In the genomic region with DNA sequence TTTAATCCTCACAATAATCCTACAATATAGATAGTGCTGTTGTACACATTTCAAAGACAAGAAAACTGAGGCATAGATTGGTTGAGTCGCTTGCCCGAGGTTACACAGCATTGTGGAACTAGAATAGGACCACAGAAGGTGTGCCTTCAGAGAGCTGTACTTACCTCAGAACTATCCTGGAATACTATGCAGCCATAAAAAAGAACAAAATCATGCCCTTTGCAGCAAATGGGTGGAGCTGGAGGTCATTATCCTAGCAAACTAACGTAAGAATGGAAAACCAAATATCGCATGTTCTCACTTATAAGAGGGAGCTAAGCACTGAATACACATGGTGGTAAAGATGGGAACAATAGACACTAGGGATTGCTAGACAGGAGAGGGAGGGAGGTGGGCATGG, we compare ENCODE assay signal across 25 cellular contexts.
"Had no signal": no experiment of that assay in that cellular context is flagged by ENCODE, and none has a peak within 500 bp of the region (broad histone marks: within the 10 kb centered on the region; RNA-seq: fewer than 3 reads in every experiment).

No MANE protein-coding gene starts in this region.

- DNase-seq: colonic mucosa; effector CD8-positive, alpha-beta T cell; foreskin keratinocyte; glutamatergic neuron; naive thymus-derived CD8-positive, alpha-beta T cell; nephron progenitor cell; occipital lobe; ovary; posterior cingulate gyrus; psoas muscle; stimulated activated CD4-positive, alpha-beta T cell treated with anti-CD3 and anti-CD28 coated beads, Interleukin-2, amount 100 ng/mL, for 24 hours; stimulated activated CD4-positive, alpha-beta T cell treated with anti-CD3 and anti-CD28 coated beads, Interleukin-4, amount 100 ng/mL, for 24 hours; stimulated activated naive CD4-positive, alpha-beta T cell treated with Interleukin-2 at 50 U/mL for 16 hours; stomach; testis; tibial artery had no signal

- H3K4me1 ChIP-seq: colonic mucosa, foreskin keratinocyte had no signal

- FAIRE-seq: keratinocyte had no signal

- H3K9me3 Mint-ChIP-seq: central memory CD8-positive, alpha-beta T cell; dendritic cell treated with granulocyte-macrophage colony-stimulating factor and Interleukin-4, amounts not matched to agents 40 ng/mL and 50 ng/mL, for 4 days; endodermal cell; naive thymus-derived CD8-positive, alpha-beta T cell; nephron progenitor cell; stimulated activated effector memory CD8-positive, alpha-beta T cell treated with anti-CD3 and anti-CD28 coated beads, Interleukin-12 subunit alpha, Interleukin-12 subunit beta, amount 100 ng/mL, for 72 hours; type B pancreatic cell had no signal

- H3K36me3 Mint-ChIP-seq: naive thymus-derived CD8-positive, alpha-beta T cell; stimulated activated effector memory CD8-positive, alpha-beta T cell treated with anti-CD3 and anti-CD28 coated beads, Interleukin-12 subunit alpha, Interleukin-12 subunit beta, amount 100 ng/mL, for 72 hours; type B pancreatic cell had no signal

- H3K27ac ChIP-seq: colonic mucosa, epithelial cell of prostate, foreskin keratinocyte, ovary, psoas muscle, testis had no signal

- H3K27me3 Mint-ChIP-seq: dendritic cell treated with granulocyte-macrophage colony-stimulating factor and Interleukin-4, amounts not matched to agents 40 ng/mL and 50 ng/mL, for 4 days; type B pancreatic cell had no signal

- H3K4me3 Mint-ChIP-seq: central memory CD8-positive, alpha-beta T cell; dendritic cell treated with granulocyte-macrophage colony-stimulating factor and Interleukin-4, amounts not matched to agents 40 ng/mL and 50 ng/mL, for 4 days; endodermal cell; naive thymus-derived CD8-positive, alpha-beta T cell; nephron progenitor cell; stimulated activated effector memory CD8-positive, alpha-beta T cell treated with anti-CD3 and anti-CD28 coated beads, Interleukin-12 subunit alpha, Interleukin-12 subunit beta, amount 100 ng/mL, for 72 hours; type B pancreatic cell had no signal

- H3K36me3 ChIP-seq: colonic mucosa, ovary, stomach, tibial artery had no signal

- H3K27ac Mint-ChIP-seq: dendritic cell treated with granulocyte-macrophage colony-stimulating factor and Interleukin-4, amounts not matched to agents 40 ng/mL and 50 ng/mL, for 4 days; endodermal cell; stimulated activated effector memory CD8-positive, alpha-beta T cell treated with anti-CD3 and anti-CD28 coated beads, Interleukin-12 subunit alpha, Interleukin-12 subunit beta, amount 100 ng/mL, for 72 hours had no signal

- H3K4me3 ChIP-seq: colonic mucosa, ovary, psoas muscle, stomach, testis, tibial artery had no signal

- ATAC-seq: esophagus mucosa; foreskin keratinocyte; naive thymus-derived CD8-positive, alpha-beta T cell; psoas muscle; sciatic nerve; stimulated activated effector memory CD8-positive, alpha-beta T cell treated with anti-CD3 and anti-CD28 coated beads, Interleukin-12 subunit alpha, Interleukin-12 subunit beta, amount 100 ng/mL, for 72 hours had no signal

- H3K9me3 ChIP-seq: colonic mucosa, ovary, psoas muscle, stomach, testis, tibial artery had no signal

- H3K4me1 Mint-ChIP-seq: central memory CD8-positive, alpha-beta T cell; endodermal cell; stimulated activated effector memory CD8-positive, alpha-beta T cell treated with anti-CD3 and anti-CD28 coated beads, Interleukin-12 subunit alpha, Interleukin-12 subunit beta, amount 100 ng/mL, for 72 hours had no signal

- H3K27me3 ChIP-seq: colonic mucosa, ovary, stomach, testis, tibial artery had no signal
